Comparison of ENCODE assay signal across 8 cellular contexts in the genomic region with DNA sequence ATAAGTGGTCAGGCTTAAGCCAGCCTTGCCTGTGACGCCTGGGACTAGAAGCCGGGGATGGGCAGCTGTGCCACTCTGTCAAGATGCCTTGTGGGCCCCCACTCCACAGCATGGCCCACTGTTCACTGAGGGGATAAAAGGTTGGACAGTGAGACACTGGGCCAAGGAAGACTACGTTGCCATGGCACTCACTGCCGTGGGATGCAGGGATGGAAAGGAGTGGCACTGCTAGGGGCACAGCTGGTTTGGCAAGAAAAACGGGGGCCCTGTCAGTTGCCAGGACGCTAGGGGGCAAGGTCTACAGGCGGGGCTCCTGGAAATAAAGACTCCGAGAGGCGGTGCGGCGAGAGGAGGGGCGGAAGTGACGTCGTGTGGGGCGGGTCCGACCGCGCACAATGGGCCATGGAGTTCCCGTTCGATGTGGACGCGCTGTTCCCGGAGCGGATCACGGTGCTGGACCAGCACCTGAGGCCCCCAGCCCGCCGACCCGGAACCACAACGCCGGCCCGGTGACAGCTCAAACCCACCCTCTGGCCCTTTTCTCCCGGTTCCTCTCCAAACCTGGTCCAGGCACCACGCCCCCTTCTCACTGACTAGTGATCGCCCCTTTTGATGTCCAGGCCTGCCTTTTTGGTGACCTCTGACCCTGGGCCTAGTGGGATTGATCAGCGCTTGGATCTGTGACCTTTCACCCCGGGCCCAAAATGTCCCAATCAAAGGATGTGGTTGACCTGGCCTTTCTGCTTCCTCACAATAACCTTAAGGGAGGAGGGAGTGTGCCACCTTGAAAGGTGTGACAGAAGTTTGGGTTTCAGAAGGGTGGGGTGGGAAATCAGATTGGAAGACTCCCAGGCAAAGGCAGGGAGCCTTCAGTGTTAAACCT. TPM values are rescaled to one million over a fixed set of nuclear protein-coding genes. Genes with fewer than 3 reads are reported as not detected.
DNase-seq lines count a peak whose midpoint lies in the region; ATAC-seq and TF ChIP-seq lines count a peak whose summit lies in the region.

TSS of gene ATAT1 (plus strand) at position 391 of the 883 bp plus-strand sequence.

- no peak within 1 kb of the TSS for H2BK20ac ChIP-seq in H9 (ENCODE audit: low read depth, low read length, poor library complexity, severe bottlenecking)

- no peak for TF ChIP-seq EP300 in transverse colon (IDR thresholded peaks at IDR 0.05; ENCODE audit: low read depth)

- H3K4me3 Mint-ChIP-seq in H9: peak within 1 kb of the TSS; percentile 90 to 95
- peak within 1 kb of the TSS; percentile 93 for H3K4me3 Mint-ChIP-seq in activated naive CD8-positive, alpha-beta T cell treated with anti-CD3 and anti-CD28 coated beads, Interleukin-2, amount 50 U/mL, for 24 hours

- in situ Hi-C loops in transverse colon (cut with MboI; ENCODE audit: low pct_ligation_motif_present in 1 of 4, low pct_unique_long_range_greater_than_20kb in 1 of 4, low sequenced_read_pairs in 3 of 4): loop anchor here in 1 of 4 donors (10.0 kb wide), 1 partner anchor 48 kb away; the partner anchor contains the start of gene DHX16

- no peak within 1 kb of the TSS for H3T11ph ChIP-seq in H9 (ENCODE audit: low read length)

- H3K4me2 ChIP-seq in H9 (ENCODE audit: insufficient read depth, insufficient read length, low read length): peak within 1 kb of the TSS; percentile 78

- H3K4me3 ChIP-seq in transverse colon: peak within 1 kb of the TSS; percentile 38 to 73 (median 44)

- TF ChIP-seq CTCF in H9 (conservative IDR thresholded peaks at IDR 0.05) (peak; percentile 55), transverse colon (IDR thresholded peaks at IDR 0.05) (peak; percentile 20 to 55 (median 25))

- no peak within 1 kb of the TSS for H3K27ac ChIP-seq in H9 (ENCODE audit: insufficient read length, low read depth, low read length)
- peak within 1 kb of the TSS; percentile 84 to 94 (median 94) for H3K27ac ChIP-seq in transverse colon

- no peaks in the 10 kb centered on the region for H4K20me1 ChIP-seq in H9 (ENCODE audit: control insufficient read depth, insufficient read depth, insufficient read length)

- H3K23me2 ChIP-seq in H9 (ENCODE audit: insufficient read length, low read depth, low read length, poor library complexity, severe bottlenecking): peaks cover 9% of the 10 kb centered on the region

- intact Hi-C loops in cardiac septum (cut with DNase I): loop anchor here (5.0 kb wide), 1 partner anchor 46 kb away; the partner anchor contains the start of gene DHX16
- intact Hi-C loops in transverse colon (cut with DNase I; ENCODE audit: low total_unique reads): no loop called here

- no peak within 1 kb of the TSS for H2BK5ac ChIP-seq in H9 (ENCODE audit: insufficient read length, low read length)

- no peak within 1 kb of the TSS for H2AFZ ChIP-seq in H9 (ENCODE audit: low read length)

- H3K27me3 Mint-ChIP-seq in H9 (ENCODE audit: low read depth): no peaks in the 10 kb centered on the region
- no peaks in the 10 kb centered on the region for H3K27me3 Mint-ChIP-seq in activated naive CD8-positive, alpha-beta T cell treated with anti-CD3 and anti-CD28 coated beads, Interleukin-2, amount 50 U/mL, for 24 hours

- H3K9me3 Mint-ChIP-seq in H9: no peaks in the 10 kb centered on the region; a peak in 1 of 5 replicates
- no peaks in the 10 kb centered on the region for H3K9me3 Mint-ChIP-seq in activated naive CD8-positive, alpha-beta T cell treated with anti-CD3 and anti-CD28 coated beads, Interleukin-2, amount 50 U/mL, for 24 hours

- peak within 1 kb of the TSS; percentile 92 to 98 (median 98); a peak in 6 of 7 replicates for H3K27ac Mint-ChIP-seq in H9
- peak within 1 kb of the TSS; percentile 92 for H3K27ac Mint-ChIP-seq in activated naive CD8-positive, alpha-beta T cell treated with anti-CD3 and anti-CD28 coated beads, Interleukin-2, amount 50 U/mL, for 24 hours

- DNase-seq in Daoy (ENCODE audit: low read depth) (peak; percentile 93), H9 (peak; percentile 94), NAMALWA (ENCODE audit: low spot score) (peak; percentile 91), SW 1271 (lab: John Stamatoyannopoulos, UW) (peak; percentile 57 to 81), cardiac septum (ENCODE audit: low spot score) (peak; percentile 95), pons (ENCODE audit: low spot score) (peak; percentile 82), transverse colon (peak; percentile 96)
- peak; percentile 90 for DNase-seq in activated naive CD8-positive, alpha-beta T cell treated with anti-CD3 and anti-CD28 coated beads, Interleukin-2, amount 50 U/mL, for 24 hours

- H4K8ac ChIP-seq in H9 (replicated peaks; ENCODE audit: insufficient read length, low read depth, low read length): no peak within 1 kb of the TSS

- peak within 1 kb of the TSS; percentile 27 for H3K9ac ChIP-seq in H9 (ENCODE audit: extremely low read depth, insufficient read length, low read length)

- peak; percentile 83 for TF ChIP-seq POLR2A in transverse colon (IDR thresholded peaks at IDR 0.05)

- no peaks in the 10 kb centered on the region for H3K79me2 ChIP-seq in H9 (ENCODE audit: insufficient read depth, low read length)

- no peak within 1 kb of the TSS for H3K23ac ChIP-seq in H9 (ENCODE audit: insufficient read length, low read depth, low read length)

- peak; percentile 98 for ATAC-seq in activated naive CD8-positive, alpha-beta T cell treated with anti-CD3 and anti-CD28 coated beads, Interleukin-2, amount 50 U/mL, for 24 hours

- no peak within 1 kb of the TSS for H2BK120ac ChIP-seq in H9 (ENCODE audit: low read depth, low read length, poor library complexity, severe bottlenecking)

- H3K9me3 ChIP-seq in H9 (ENCODE audit: control insufficient read depth, low read depth, low read length) (no peaks in the 10 kb centered on the region), transverse colon (no peaks in the 10 kb centered on the region)

- H3K36me3 Mint-ChIP-seq in H9 (ENCODE audit: insufficient read depth in 1 of 3, low read depth in 3 of 3): peaks cover 27 to 71% (median 67%) of the 10 kb centered on the region in 3 experiments; a peak in 6 of 7 replicates
- peaks cover 38% of the 10 kb centered on the region for H3K36me3 Mint-ChIP-seq in activated naive CD8-positive, alpha-beta T cell treated with anti-CD3 and anti-CD28 coated beads, Interleukin-2, amount 50 U/mL, for 24 hours (ENCODE audit: low read depth)

- no peak within 1 kb of the TSS for H2AK5ac ChIP-seq in H9 (ENCODE audit: insufficient read length, low read length)

- H3K79me1 ChIP-seq in H9 (ENCODE audit: insufficient read depth, low read depth, low read length, poor library complexity, severe bottlenecking): no peaks in the 10 kb centered on the region

- H2BK15ac ChIP-seq in H9 (ENCODE audit: low read depth, low read length): no peak within 1 kb of the TSS

- no peak within 1 kb of the TSS for H3K14ac ChIP-seq in H9 (ENCODE audit: insufficient read depth, low read length)

- H3K4me1 ChIP-seq in H9 (ENCODE audit: insufficient read depth, low read length) (no peaks in the 10 kb centered on the region; the same call in 1 of the 2 replicates), transverse colon (peaks cover 12 to 17% (median 15%) of the 10 kb centered on the region in 4 donors)

- H3K56ac ChIP-seq in H9 (ENCODE audit: insufficient read length, low read depth, low read length): no peak within 1 kb of the TSS

- H3K4me1 Mint-ChIP-seq in H9: peaks cover 14% of the 10 kb centered on the region in 2 experiments
- H3K4me1 Mint-ChIP-seq in activated naive CD8-positive, alpha-beta T cell treated with anti-CD3 and anti-CD28 coated beads, Interleukin-2, amount 50 U/mL, for 24 hours: peaks cover 24% of the 10 kb centered on the region

- H3K27me3 ChIP-seq in H9 (ENCODE audit: insufficient read depth, low read length) (no peaks in the 10 kb centered on the region), transverse colon (no peaks in the 10 kb centered on the region)

- H3K18ac ChIP-seq in H9 (ENCODE audit: insufficient read length, low read depth, low read length): peak within 1 kb of the TSS; percentile 15

- no peak within 1 kb of the TSS for H4K5ac ChIP-seq in H9 (ENCODE audit: insufficient read length, low read depth, low read length)

- no peak within 1 kb of the TSS for H3K4ac ChIP-seq in H9 (ENCODE audit: low read depth, low read length)

- no CpG with 5 or more reads among the region's 36 CpGs for WGBS in H9 (ENCODE audit: extremely low coverage, insufficient read length, low lambda C conversion rate)
- WGBS in transverse colon (ENCODE audit: low coverage in 1 of 2), 2 donors: 0 to 2% methylated on average over 4 to 36 of the region's 36 CpGs

- no peak within 1 kb of the TSS for H4K91ac ChIP-seq in H9 (ENCODE audit: insufficient read length, low read depth, low read length)

- no peak within 1 kb of the TSS for H2BK12ac ChIP-seq in H9 (ENCODE audit: insufficient read length, low read depth, low read length)

- H3K36me3 ChIP-seq in transverse colon: peaks cover 0 to 41% (median 21%) of the 10 kb centered on the region in 4 donors

RNA-seq across cellular contexts. Expression of gene ATAT1, which starts in this region (rescaled TPM):
- total RNA-seq in Daoy (2014; rRNA removed; shearing (Covaris generic)): 1.7 and 2.5 TPM in 2 replicates
- total RNA-seq in H9 (2021) (19.6 and 20.1 TPM in 2 replicates), cardiac septum (4.3 TPM), transverse colon (100 to 1,000 TPM in 1 of 4 donors, 10 to 100 TPM in 3; 10.6 to 174 (median 22.2) TPM)
